Comparison of ENCODE assay signal across 25 cellular contexts in genomic region chr6:168546730-168547129, GRCh38.
"Had no signal": no experiment of that assay in that cellular context is flagged by ENCODE, and none has a peak within 500 bp of the region (broad histone marks: within the 10 kb centered on the region; RNA-seq: fewer than 3 reads in every experiment).

No MANE protein-coding gene starts in this region.

- H3K9me3 ChIP-seq: adrenal gland, lower lobe of right lung, psoas muscle had no signal

- H3K27me3 ChIP-seq: adrenal gland, cardiac muscle cell, foreskin keratinocyte had no signal

- ATAC-seq: activated CD4-positive, CD25-positive, alpha-beta regulatory T cell treated with anti-CD3 and anti-CD28 coated beads, Interleukin-2, amount 50 U/mL, for 24 hours; effector memory CD8-positive, alpha-beta T cell; left lobe of liver; lower lobe of right lung; naive thymus-derived CD8-positive, alpha-beta T cell; stimulated activated naive CD8-positive, alpha-beta T cell treated with anti-CD3 and anti-CD28 coated beads, Interleukin-15, Interleukin-2, amounts not matched to agents 100 U/mL and 50 U/mL, for 24 hours had no signal

- H3K4me1 ChIP-seq: adrenal gland, foreskin keratinocyte, lower lobe of right lung, parathyroid adenoma had no signal

- H3K27ac ChIP-seq: cardiac muscle cell, foreskin keratinocyte, lower lobe of right lung, parathyroid adenoma, psoas muscle, WERI-Rb-1 had no signal

- H3K4me3 ChIP-seq: adrenal gland, cardiac muscle cell, lower lobe of right lung, psoas muscle had no signal

- DNase-seq: activated CD4-positive, alpha-beta T cell treated with anti-CD3 and anti-CD28 coated beads for 48 hours; activated CD4-positive, alpha-beta T cell treated with anti-CD3 and anti-CD28 coated beads, Interleukin-2, amount 50 U/mL, for 48 hours; activated CD8-positive, alpha-beta memory T cell treated with anti-CD3 and anti-CD28 coated beads for 24 hours; activated effector memory CD4-positive, alpha-beta T cell treated with Interleukin-2 at 50 U/mL for 16 hours; activated naive CD4-positive, alpha-beta T cell treated with Interleukin-2 at 50 U/mL for 16 hours; adrenal gland; cerebellar nuclear complex; cortex of kidney; effector memory CD8-positive, alpha-beta T cell; erythroblast; foreskin keratinocyte; kidney glomerular epithelial cell; lower lobe of right lung; mesenchymal stem cell; naive thymus-derived CD8-positive, alpha-beta T cell; occipital lobe; stimulated activated CD4-positive, alpha-beta T cell treated with anti-CD3 and anti-CD28 coated beads, Interleukin-2, amount 100 ng/mL, for 48 hours; stimulated activated naive CD8-positive, alpha-beta T cell treated with anti-CD3 and anti-CD28 coated beads, Interleukin-15, Interleukin-2, amounts not matched to agents 100 U/mL and 50 U/mL, for 24 hours; T1000; WERI-Rb-1 had no signal

- H3K36me3 ChIP-seq: adrenal gland, cardiac muscle cell, lower lobe of right lung, WERI-Rb-1 had no signal
